Comparison of ENCODE assay signal across 1 cellular context in the genomic region with DNA sequence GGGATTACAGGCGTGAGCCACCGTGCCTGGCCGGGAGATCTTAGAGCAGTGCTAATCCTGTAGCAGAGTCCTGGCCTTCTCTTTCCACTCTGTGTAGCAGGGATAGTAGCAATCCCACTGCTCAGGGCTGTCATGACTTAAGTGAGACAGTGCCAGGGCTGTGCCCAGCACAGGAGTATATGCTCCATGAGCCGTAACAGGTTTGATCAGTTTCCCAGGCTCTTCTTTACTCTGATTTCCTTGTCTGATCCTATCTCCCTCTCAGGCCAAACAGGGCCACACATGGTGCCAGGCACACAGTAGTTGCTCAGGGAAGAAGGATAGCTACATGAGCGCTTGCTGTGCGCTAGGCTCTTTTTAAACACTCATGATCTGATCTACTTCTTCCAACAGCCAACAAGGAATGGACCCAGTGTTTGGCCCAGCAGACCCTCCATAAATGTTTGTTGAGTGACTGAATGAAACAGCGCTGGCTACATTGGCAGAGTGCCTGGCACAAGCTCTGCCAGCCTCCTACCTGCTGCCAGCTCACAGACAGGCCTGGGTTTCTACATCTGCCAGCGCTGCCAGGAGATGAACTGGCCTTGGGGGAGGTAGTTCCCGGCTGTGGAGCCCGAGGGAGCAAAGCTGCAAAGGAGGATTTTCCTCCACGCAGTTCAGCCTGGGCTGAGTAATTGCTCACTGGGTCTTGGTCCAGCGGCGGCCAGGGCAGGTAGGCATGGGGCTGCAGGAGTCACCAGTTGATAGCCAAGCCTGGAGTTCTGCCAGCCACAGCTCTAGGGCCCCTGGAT.
TF ChIP-seq lines count a peak whose summit lies in the region.

No MANE protein-coding gene starts in this region.

TF ChIP-seq in GM23338, 12 proteins besides CTCF, POLR2A, EP300 and RAD21 (continued from another document):
- TF ChIP-seq, protein P1, sequence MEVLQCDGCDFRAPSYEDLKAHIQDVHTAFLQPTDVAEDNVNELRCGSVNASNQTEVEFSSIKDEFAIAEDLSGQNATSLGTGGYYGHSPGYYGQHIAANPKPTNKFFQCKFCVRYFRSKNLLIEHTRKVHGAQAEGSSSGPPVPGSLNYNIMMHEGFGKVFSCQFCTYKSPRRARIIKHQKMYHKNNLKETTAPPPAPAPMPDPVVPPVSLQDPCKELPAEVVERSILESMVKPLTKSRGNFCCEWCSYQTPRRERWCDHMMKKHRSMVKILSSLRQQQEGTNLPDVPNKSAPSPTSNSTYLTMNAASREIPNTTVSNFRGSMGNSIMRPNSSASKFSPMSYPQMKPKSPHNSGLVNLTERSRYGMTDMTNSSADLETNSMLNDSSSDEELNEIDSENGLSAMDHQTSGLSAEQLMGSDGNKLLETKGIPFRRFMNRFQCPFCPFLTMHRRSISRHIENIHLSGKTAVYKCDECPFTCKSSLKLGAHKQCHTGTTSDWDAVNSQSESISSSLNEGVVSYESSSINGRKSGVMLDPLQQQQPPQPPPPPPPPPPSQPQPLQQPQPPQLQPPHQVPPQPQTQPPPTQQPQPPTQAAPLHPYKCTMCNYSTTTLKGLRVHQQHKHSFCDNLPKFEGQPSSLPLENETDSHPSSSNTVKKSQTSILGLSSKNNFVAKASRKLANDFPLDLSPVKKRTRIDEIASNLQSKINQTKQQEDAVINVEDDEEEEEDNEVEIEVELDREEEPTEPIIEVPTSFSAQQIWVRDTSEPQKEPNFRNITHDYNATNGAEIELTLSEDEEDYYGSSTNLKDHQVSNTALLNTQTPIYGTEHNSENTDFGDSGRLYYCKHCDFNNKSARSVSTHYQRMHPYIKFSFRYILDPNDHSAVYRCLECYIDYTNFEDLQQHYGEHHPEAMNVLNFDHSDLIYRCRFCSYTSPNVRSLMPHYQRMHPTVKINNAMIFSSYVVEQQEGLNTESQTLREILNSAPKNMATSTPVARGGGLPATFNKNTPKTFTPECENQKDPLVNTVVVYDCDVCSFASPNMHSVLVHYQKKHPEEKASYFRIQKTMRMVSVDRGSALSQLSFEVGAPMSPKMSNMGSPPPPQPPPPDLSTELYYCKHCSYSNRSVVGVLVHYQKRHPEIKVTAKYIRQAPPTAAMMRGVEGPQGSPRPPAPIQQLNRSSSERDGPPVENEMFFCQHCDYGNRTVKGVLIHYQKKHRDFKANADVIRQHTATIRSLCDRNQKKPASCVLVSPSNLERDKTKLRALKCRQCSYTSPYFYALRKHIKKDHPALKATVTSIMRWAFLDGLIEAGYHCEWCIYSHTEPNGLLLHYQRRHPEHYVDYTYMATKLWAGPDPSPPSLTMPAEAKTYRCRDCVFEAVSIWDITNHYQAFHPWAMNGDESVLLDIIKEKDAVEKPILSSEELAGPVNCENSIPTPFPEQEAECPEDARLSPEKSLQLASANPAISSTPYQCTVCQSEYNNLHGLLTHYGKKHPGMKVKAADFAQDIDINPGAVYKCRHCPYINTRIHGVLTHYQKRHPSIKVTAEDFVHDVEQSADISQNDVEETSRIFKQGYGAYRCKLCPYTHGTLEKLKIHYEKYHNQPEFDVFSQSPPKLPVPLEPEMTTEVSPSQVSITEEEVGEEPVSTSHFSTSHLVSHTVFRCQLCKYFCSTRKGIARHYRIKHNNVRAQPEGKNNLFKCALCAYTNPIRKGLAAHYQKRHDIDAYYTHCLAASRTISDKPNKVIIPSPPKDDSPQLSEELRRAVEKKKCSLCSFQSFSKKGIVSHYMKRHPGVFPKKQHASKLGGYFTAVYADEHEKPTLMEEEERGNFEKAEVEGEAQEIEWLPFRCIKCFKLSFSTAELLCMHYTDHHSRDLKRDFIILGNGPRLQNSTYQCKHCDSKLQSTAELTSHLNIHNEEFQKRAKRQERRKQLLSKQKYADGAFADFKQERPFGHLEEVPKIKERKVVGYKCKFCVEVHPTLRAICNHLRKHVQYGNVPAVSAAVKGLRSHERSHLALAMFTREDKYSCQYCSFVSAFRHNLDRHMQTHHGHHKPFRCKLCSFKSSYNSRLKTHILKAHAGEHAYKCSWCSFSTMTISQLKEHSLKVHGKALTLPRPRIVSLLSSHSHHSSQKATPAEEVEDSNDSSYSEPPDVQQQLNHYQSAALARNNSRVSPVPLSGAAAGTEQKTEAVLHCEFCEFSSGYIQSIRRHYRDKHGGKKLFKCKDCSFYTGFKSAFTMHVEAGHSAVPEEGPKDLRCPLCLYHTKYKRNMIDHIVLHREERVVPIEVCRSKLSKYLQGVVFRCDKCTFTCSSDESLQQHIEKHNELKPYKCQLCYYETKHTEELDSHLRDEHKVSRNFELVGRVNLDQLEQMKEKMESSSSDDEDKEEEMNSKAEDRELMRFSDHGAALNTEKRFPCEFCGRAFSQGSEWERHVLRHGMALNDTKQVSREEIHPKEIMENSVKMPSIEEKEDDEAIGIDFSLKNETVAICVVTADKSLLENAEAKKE (CRISPR knock-in tag; IDR thresholded peaks at IDR 0.05): no peak
- TF ChIP-seq, protein P2, sequence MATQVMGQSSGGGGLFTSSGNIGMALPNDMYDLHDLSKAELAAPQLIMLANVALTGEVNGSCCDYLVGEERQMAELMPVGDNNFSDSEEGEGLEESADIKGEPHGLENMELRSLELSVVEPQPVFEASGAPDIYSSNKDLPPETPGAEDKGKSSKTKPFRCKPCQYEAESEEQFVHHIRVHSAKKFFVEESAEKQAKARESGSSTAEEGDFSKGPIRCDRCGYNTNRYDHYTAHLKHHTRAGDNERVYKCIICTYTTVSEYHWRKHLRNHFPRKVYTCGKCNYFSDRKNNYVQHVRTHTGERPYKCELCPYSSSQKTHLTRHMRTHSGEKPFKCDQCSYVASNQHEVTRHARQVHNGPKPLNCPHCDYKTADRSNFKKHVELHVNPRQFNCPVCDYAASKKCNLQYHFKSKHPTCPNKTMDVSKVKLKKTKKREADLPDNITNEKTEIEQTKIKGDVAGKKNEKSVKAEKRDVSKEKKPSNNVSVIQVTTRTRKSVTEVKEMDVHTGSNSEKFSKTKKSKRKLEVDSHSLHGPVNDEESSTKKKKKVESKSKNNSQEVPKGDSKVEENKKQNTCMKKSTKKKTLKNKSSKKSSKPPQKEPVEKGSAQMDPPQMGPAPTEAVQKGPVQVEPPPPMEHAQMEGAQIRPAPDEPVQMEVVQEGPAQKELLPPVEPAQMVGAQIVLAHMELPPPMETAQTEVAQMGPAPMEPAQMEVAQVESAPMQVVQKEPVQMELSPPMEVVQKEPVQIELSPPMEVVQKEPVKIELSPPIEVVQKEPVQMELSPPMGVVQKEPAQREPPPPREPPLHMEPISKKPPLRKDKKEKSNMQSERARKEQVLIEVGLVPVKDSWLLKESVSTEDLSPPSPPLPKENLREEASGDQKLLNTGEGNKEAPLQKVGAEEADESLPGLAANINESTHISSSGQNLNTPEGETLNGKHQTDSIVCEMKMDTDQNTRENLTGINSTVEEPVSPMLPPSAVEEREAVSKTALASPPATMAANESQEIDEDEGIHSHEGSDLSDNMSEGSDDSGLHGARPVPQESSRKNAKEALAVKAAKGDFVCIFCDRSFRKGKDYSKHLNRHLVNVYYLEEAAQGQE (IDR thresholded peaks at IDR 0.05; ENCODE audit: unreplicated experiment): no peak
- no peak for TF ChIP-seq JUNB (IDR thresholded peaks at IDR 0.05; ENCODE audit: unreplicated experiment)
- TF ChIP-seq EZH2 (IDR thresholded peaks at IDR 0.05; ENCODE audit: low read depth, unreplicated experiment): no peak
- TF ChIP-seq ZNF331 (CRISPR knock-in tag; IDR thresholded peaks at IDR 0.05; ENCODE audit: low read depth): no peak
